8 cellular contexts compared by ENCODE assay signal in the genomic region with DNA sequence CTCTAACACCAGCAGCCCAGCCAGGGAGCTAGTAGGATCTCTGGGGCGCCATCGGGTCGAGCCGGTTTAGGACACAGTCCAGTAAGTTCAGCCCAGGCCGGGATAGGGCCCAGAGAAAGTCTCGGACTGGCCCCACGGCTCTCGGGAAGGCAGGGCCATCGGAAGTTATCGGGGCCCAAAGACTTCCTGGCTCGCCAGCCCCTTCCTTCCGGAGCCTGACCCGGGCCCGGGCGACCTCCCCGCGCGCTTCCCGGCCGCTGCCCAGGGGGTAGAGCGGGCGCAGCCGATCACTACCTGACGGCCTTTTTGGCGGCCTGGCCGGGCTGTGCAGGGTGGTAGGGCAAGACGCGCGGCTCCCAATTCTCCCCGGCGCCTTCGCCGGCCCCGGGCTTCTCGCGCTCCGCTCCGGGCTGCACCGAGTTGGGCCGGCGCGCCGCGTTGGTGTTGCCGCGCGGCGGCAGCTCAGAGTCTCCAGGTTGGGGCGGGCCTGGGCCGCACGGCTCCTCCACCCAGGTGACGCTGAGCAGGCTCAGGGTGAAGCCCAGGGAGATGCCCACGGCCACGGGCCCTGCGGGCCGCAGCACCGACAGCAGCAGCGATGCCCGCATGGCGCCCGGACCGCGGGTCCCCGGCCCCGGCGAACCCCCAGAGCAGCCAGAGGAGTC. TPM values are rescaled to one million over a fixed set of nuclear protein-coding genes. Genes with fewer than 3 reads are reported as not detected.
A peak's percentile ranks its signal among the peaks of the same experiment; 100 is the strongest.
DNase-seq lines count a peak whose midpoint lies in the region; ATAC-seq lines count a peak whose summit lies in the region.

No MANE protein-coding gene starts in this region.

- no peaks in the 10 kb centered on the region for H3K27me3 ChIP-seq in iPS DF 6.9 (ENCODE audit: control insufficient read depth, insufficient read depth, low read length)

- no peaks in the 10 kb centered on the region for H3K9me3 Mint-ChIP-seq in T-helper 2 cell treated with Interferon-gamma antibody and Interleukin-4, amounts not matched to agents 5 μg/mL and 100 μg/mL, for 36 hours

- no peak for DNase-seq in T-helper 2 cell treated with Interferon-gamma antibody and Interleukin-4, amounts not matched to agents 5 μg/mL and 100 μg/mL, for 36 hours (ENCODE audit: low spot score)
- DNase-seq in T-helper 2 cell, result no peak
- peak; percentile 66 for DNase-seq in HuH-7.5 (ENCODE audit: low spot score)
- no peak for DNase-seq in iPS DF 6.9 (ENCODE audit: low read depth, low spot score)
- DNase-seq in stimulated activated CD4-positive, alpha-beta T cell treated with anti-CD3 and anti-CD28 coated beads, Interleukin-4, amount 100 ng/mL, for 24 hours, result no peak

- H3K36me3 ChIP-seq in iPS DF 6.9 (ENCODE audit: control insufficient read depth, insufficient read depth, low read length), result peaks cover 22% of the 10 kb centered on the region

- H3K9me3 ChIP-seq in iPS DF 6.9 (ENCODE audit: control insufficient read depth, insufficient read depth, low read length), result no peaks in the 10 kb centered on the region

- peaks cover 8% of the 10 kb centered on the region for H3K36me3 Mint-ChIP-seq in T-helper 2 cell treated with Interferon-gamma antibody and Interleukin-4, amounts not matched to agents 5 μg/mL and 100 μg/mL, for 36 hours (ENCODE audit: low read depth)

- H3K4me3 ChIP-seq in iPS DF 6.9 (ENCODE audit: low read length), result peak overlapping the region; percentile 97
- H3K4me3 ChIP-seq in skin epidermis, result peak overlapping the region; percentile 58 to 91 (median 73)

- H3K27me3 Mint-ChIP-seq in T-helper 2 cell treated with Interferon-gamma antibody and Interleukin-4, amounts not matched to agents 5 μg/mL and 100 μg/mL, for 36 hours (ENCODE audit: low read depth), result peaks cover 15% of the 10 kb centered on the region

- peaks cover 15% of the 10 kb centered on the region for H3K4me1 Mint-ChIP-seq in T-helper 2 cell treated with Interferon-gamma antibody and Interleukin-4, amounts not matched to agents 5 μg/mL and 100 μg/mL, for 36 hours (ENCODE audit: low read depth)

- H3K27ac ChIP-seq in adipose tissue (ENCODE audit: low read depth, low read length) (peak overlapping the region; percentile 48), iPS DF 6.9 (ENCODE audit: low read length) (no peak overlapping the region), skin epidermis (peak overlapping the region; percentile 14 to 90 (median 83))

- H3K4me3 Mint-ChIP-seq in T-helper 2 cell treated with Interferon-gamma antibody and Interleukin-4, amounts not matched to agents 5 μg/mL and 100 μg/mL, for 36 hours, result peak overlapping the region; percentile 83

- peaks cover 5% of the 10 kb centered on the region; the same call in 1 of the 2 replicates for H3K4me1 ChIP-seq in iPS DF 6.9 (ENCODE audit: control insufficient read depth, insufficient read depth, low read length)

- ATAC-seq in GM21717 (IDR thresholded peaks at IDR 0.05; ENCODE audit: unreplicated experiment), result peak; percentile 32

- WGBS in adipose tissue, 3 donors, result 0 to 1% (median 1%) methylated on average over 53 to 66 of the region's 66 CpGs
- WGBS in iPS DF 6.9 (ENCODE audit: insufficient coverage, insufficient read length), result no CpG with 5 or more reads among the region's 66 CpGs

- peak overlapping the region; percentile 72 for H3K27ac Mint-ChIP-seq in T-helper 2 cell treated with Interferon-gamma antibody and Interleukin-4, amounts not matched to agents 5 μg/mL and 100 μg/mL, for 36 hours

RNA-seq across cellular contexts. Expression of a gene that starts 0.5 kb away (rescaled TPM):
- polyA plus RNA-seq in adipose tissue, result 100 to 1,000 TPM in 1 of 3 donors, 10 to 100 TPM in 2; 15.7 to 113 (median 21.8) TPM

RNA-seq across cellular contexts. Expression of a gene that starts 0.8 kb away (rescaled TPM):
- polyA plus RNA-seq in adipose tissue, result 1 to 10 TPM; 2.3 to 9.5 (median 3.7) TPM

RNA-seq across cellular contexts. Expression of a gene that starts 28.3 kb away (rescaled TPM):
- polyA plus RNA-seq in adipose tissue, result 10 to 100 TPM; 64.3 to 87.8 (median 66.4) TPM

RNA-seq across cellular contexts. Expression of a gene that starts 28.8 kb away (rescaled TPM):
- under 1 TPM in 2 of 3 donors, not detected in 1; 0.02 to 0.11 TPM for polyA plus RNA-seq in adipose tissue

RNA-seq across cellular contexts. Expression of a gene that starts 29.0 kb away (rescaled TPM):
- polyA plus RNA-seq in adipose tissue, result 1 to 10 TPM in 1 of 3 donors, under 1 TPM in 2; 0.33 to 6.5 (median 0.56) TPM
